10 cellular contexts compared by ENCODE assay signal in the genomic region with DNA sequence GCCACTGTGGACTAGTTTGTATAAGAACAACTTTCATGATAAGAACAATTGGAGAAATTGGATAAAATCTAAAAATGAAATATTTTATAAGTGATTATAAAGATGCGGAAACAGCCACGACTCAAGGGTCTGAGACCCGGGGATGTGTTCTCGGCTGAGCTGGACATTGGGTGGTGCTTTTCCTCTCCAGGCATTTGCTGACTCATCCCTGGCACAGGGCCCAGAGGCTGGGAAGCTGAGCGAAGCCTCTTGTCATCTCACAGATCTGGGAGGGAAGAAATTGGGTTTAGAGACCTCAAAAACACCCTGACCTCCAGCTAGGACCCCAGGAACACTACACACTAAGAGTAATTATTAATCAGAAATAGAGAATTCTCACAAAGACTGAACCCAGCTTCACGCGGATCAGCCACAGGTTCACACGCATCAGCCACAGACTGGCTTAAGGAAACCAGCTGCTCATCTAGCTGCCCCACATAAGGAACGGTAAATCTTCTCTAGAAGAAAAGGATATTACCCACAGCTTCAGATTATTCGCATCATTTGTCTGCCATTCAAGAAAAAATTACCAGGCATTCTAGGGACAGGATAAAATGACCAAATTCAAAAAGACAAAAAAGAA. TPM values are rescaled to one million over a fixed set of nuclear protein-coding genes. Genes with fewer than 3 reads are reported as not detected.
A peak's percentile ranks its signal among the peaks of the same experiment; 100 is the strongest.
DNase-seq lines count a peak whose midpoint lies in the region; ATAC-seq, FAIRE-seq and TF ChIP-seq lines count a peak whose summit lies in the region.
"Had no signal": no experiment of that assay in that cellular context is flagged by ENCODE, and none has a peak within 500 bp of the region (broad histone marks: within the 10 kb centered on the region; RNA-seq: fewer than 3 reads in every experiment).

No MANE protein-coding gene starts in this region.

- TF ChIP-seq CTCF in A549 (IDR thresholded peaks at IDR 0.05) (no peak), astrocyte of the spinal cord (IDR thresholded peaks at IDR 0.05; ENCODE audit: low read depth, low read length) (no peak), kidney epithelial cell (IDR thresholded peaks at IDR 0.05; ENCODE audit: insufficient read depth, low read length, poor library complexity, severe bottlenecking) (no peak)

- in situ Hi-C loops in astrocyte of the spinal cord (cut with HindIII; ENCODE audit: low sequenced_read_pairs), result no loop called here

- H3K4me1 ChIP-seq in A549, result peaks cover 25% of the 10 kb centered on the region

- TF ChIP-seq POLR2A in A549 (IDR thresholded peaks at IDR 0.05; ENCODE audit: low read length), result no peak

- H3K4me3 ChIP-seq in A549 (no peak overlapping the region), astrocyte of the spinal cord (ENCODE audit: low read depth, low read length) (no peak overlapping the region), kidney epithelial cell (ENCODE audit: low read depth, low read length) (no peak overlapping the region)

- CTCF ChIA-PET in A549 (lab: Yijun Ruan, JAX), result interaction anchor here (0.8 to 2.2 kb wide), 10 partner anchors 10 to 331 kb away, joined by 3 to 6 read pairs (median 4); partner anchors contain the start of gene MGAT1

- no peaks in the 10 kb centered on the region for H3K36me3 ChIP-seq in kidney epithelial cell (ENCODE audit: control insufficient read depth, insufficient read depth, low read length)

- WGBS in A549 (ENCODE audit: missing lambda C conversion rate), result 23% methylated on average over 10 of the region's 10 CpGs

- POLR2A ChIA-PET in A549 (lab: Yijun Ruan, JAX), result interaction anchor here (0.6 to 1.4 kb wide), 3 partner anchors 18 to 107 kb away, joined by 3 to 4 read pairs (median 4); no protein-coding TSS in a partner anchor

- peaks cover 4% of the 10 kb centered on the region for H3K27me3 ChIP-seq in kidney epithelial cell (ENCODE audit: control insufficient read depth, insufficient read depth, low read length)

- TF ChIP-seq RAD21 in A549 (conservative IDR thresholded peaks at IDR 0.05 in 1 of 2, IDR thresholded peaks at IDR 0.05 in 1 of 2), result no peak

- H3K4me2 ChIP-seq in A549, result peak overlapping the region; percentile 69

- no peak for TF ChIP-seq EP300 in A549 (IDR thresholded peaks at IDR 0.05)

- H3K27ac ChIP-seq in A549, result peak overlapping the region; percentile 74 to 88

- DNase-seq in A549 (ENCODE audit: low read depth in 1 of 2, low spot score in 1 of 2), result peak; percentile 82 to 94
- DNase-seq in HT1080 (ENCODE audit: low read depth), result peak; percentile 87
- DNase-seq in astrocyte of the spinal cord (ENCODE audit: low read depth, low spot score), result peak; percentile 31
- DNase-seq in kidney epithelial cell (ENCODE audit: low read depth), result peak; percentile 62
- no peak for DNase-seq in NCI-H146 (lab: John Stamatoyannopoulos, UW)
- DNase-seq in NCI-H2171 treated with DMSO at 0.1 percent for 48 hours (lab: John Stamatoyannopoulos, UW), result no peak
- DNase-seq in retina, result no peak
- DNase-seq: CD4-positive, CD25-positive, alpha-beta regulatory T cell had no signal

- peak; percentile 94 for FAIRE-seq in A549 (lab: Jason Lieb, UNC)
- FAIRE-seq: TTC549 had no signal

- peaks cover 3% of the 10 kb centered on the region; the same call in 1 of the 3 replicates for H3K9me3 ChIP-seq in A549

- peak; percentile 83 to 84 for ATAC-seq in A549
- no peak for ATAC-seq in HG03460 (IDR thresholded peaks at IDR 0.05; ENCODE audit: unreplicated experiment)

TF ChIP-seq in A549, 52 proteins besides CTCF, POLR2A, EP300 and RAD21:
- TF ChIP-seq MAZ (IDR thresholded peaks at IDR 0.05; ENCODE audit: borderline replicate concordance, low read depth, low read length), result no peak
- TF ChIP-seq FOSL2 (IDR thresholded peaks at IDR 0.05), result peak; percentile 42
- TF ChIP-seq FOSL2 (CRISPR knock-in tag; IDR thresholded peaks at IDR 0.05), result peak; percentile 80
- TF ChIP-seq, protein P1, sequence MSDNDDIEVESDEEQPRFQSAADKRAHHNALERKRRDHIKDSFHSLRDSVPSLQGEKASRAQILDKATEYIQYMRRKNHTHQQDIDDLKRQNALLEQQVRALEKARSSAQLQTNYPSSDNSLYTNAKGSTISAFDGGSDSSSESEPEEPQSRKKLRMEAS (IDR thresholded peaks at IDR 0.05), result peak; percentile 40
- TF ChIP-seq FOSB (CRISPR knock-in tag; IDR thresholded peaks at IDR 0.05), result no peak
- no peak for TF ChIP-seq TFCP2L1 (CRISPR knock-in tag; IDR thresholded peaks at IDR 0.05)
- TF ChIP-seq KDM5A (IDR thresholded peaks at IDR 0.05), result no peak
- no peak for TF ChIP-seq ZNF302 (CRISPR knock-in tag; IDR thresholded peaks at IDR 0.05)
- TF ChIP-seq RCOR1 (IDR thresholded peaks at IDR 0.05; ENCODE audit: low read depth, low read length), result no peak
- no peak for TF ChIP-seq CHD2 (IDR thresholded peaks at IDR 0.05; ENCODE audit: low read length, partially characterized antibody)
- no peak for TF ChIP-seq RNF2 (IDR thresholded peaks at IDR 0.05; ENCODE audit: borderline replicate concordance, low read depth)
- no peak for TF ChIP-seq EHF (CRISPR knock-in tag; IDR thresholded peaks at IDR 0.05)
- peak; percentile 80 for TF ChIP-seq NFE2L2 (conservative IDR thresholded peaks at IDR 0.05; ENCODE audit: low read length)
- TF ChIP-seq CEBPB (IDR thresholded peaks at IDR 0.05), result no peak
- TF ChIP-seq CHD4 (IDR thresholded peaks at IDR 0.05; ENCODE audit: borderline replicate concordance), result 0 out of 2 replicates have a peak, but pooled peaks have one; percentile 53
- no peak for TF ChIP-seq NR3C1 (IDR thresholded peaks at IDR 0.05)
- TF ChIP-seq JUNB (IDR thresholded peaks at IDR 0.05), result 0 out of 2 replicates have a peak, but pooled peaks have one; percentile 7
- TF ChIP-seq TP53 (CRISPR knock-in tag; IDR thresholded peaks at IDR 0.05), result no peak
- peak; percentile 97 for TF ChIP-seq MAFK (IDR thresholded peaks at IDR 0.05; ENCODE audit: partially characterized antibody)
- TF ChIP-seq JUN (IDR thresholded peaks at IDR 0.05), result 0 out of 5 replicates have a peak, but pooled peaks of 1 of the 2 experiments have one; percentile 21
TF ChIP-seq in A549: peak in this region for 7.

RNA-seq across cellular contexts. Expression of gene OR2V1, which starts 2.8 kb away (rescaled TPM):
- not detected in 2 replicates for polyA plus RNA-seq in A549 (2011; rRNA removed)
- not detected in 2 replicates for polyA plus RNA-seq in A549 (2012; cell fraction: cytosol; rRNA removed)
- polyA plus RNA-seq in A549 (2012; cell fraction: nucleus; rRNA removed), result not detected in 2 replicates
- polyA plus RNA-seq in A549 (2017; fragmentation: RNase III; extraction: RNeasy Plus Mini Kit Qiagen cat#74134 plus additional on column Dnase treatment), result not detected in 3 replicates
- not detected in 2 replicates for polyA minus RNA-seq in A549 (2011; rRNA and poly(A)+ RNA removed)
- not detected in 2 replicates for total RNA-seq in HT1080 (2014; rRNA removed; shearing (Covaris generic))
- polyA plus RNA-seq in HT1080 (2015; cell fraction: cytosol; rRNA removed), result not detected in 2 replicates
- polyA plus RNA-seq in HT1080 (2015; cell fraction: nucleus; rRNA removed), result not detected in 2 replicates
- not detected in 2 replicates for total RNA-seq in kidney epithelial cell
- total RNA-seq: CD4-positive, CD25-positive, alpha-beta regulatory T cell had no signal
- polyA plus RNA-seq: CD4-positive, CD25-positive, alpha-beta regulatory T cell had no signal

RNA-seq across cellular contexts. Expression of gene OR2V2, which starts 13.7 kb away (rescaled TPM):
- polyA plus RNA-seq in A549 (2011; rRNA removed), result not detected in 2 replicates
- polyA plus RNA-seq in A549 (2012; cell fraction: cytosol; rRNA removed), result not detected in 2 replicates
- polyA plus RNA-seq in A549 (2012; cell fraction: nucleus; rRNA removed), result not detected in 2 replicates
- polyA plus RNA-seq in A549 (2017; fragmentation: RNase III; extraction: RNeasy Plus Mini Kit Qiagen cat#74134 plus additional on column Dnase treatment), result not detected in 3 replicates
- polyA minus RNA-seq in A549 (2011; rRNA and poly(A)+ RNA removed), result not detected in 2 replicates
- total RNA-seq in HT1080 (2014; rRNA removed; shearing (Covaris generic)), result not detected in 2 replicates
- not detected in 2 replicates for polyA plus RNA-seq in HT1080 (2015; cell fraction: cytosol; rRNA removed)
- not detected in 2 replicates for polyA plus RNA-seq in HT1080 (2015; cell fraction: nucleus; rRNA removed)
- total RNA-seq in kidney epithelial cell, result not detected in 2 replicates
- total RNA-seq: CD4-positive, CD25-positive, alpha-beta regulatory T cell had no signal
- polyA plus RNA-seq: CD4-positive, CD25-positive, alpha-beta regulatory T cell had no signal

Comparison
In these comparisons a context has a peak if more than half of its experiments do, and no peak if none do; other contexts are left out.
1. DNase-seq: peak in A549 (2 of 2), HT1080 (single experiment), astrocyte of the spinal cord (single experiment) and kidney epithelial cell (single experiment); none in NCI-H146 (single experiment), NCI-H2171 treated with DMSO at 0.1 percent for 48 hours (single experiment) and retina (single experiment).